8 cellular contexts compared by ENCODE assay signal in genomic region chr19:29554149-29554548, GRCh38. TPM values are rescaled to one million over a fixed set of nuclear protein-coding genes. Genes with fewer than 3 reads are reported as not detected.
"Had no signal": no experiment of that assay in that cellular context is flagged by ENCODE, and none has a peak within 500 bp of the region (broad histone marks: within the 10 kb centered on the region; RNA-seq: fewer than 3 reads in every experiment).

No MANE protein-coding gene starts in this region.

- ATAC-seq: GM12878 had no signal

- FAIRE-seq: G401.6, GM12878, GM12891, GM12892, GM18507, GM19239 had no signal

- H3K4me3 ChIP-seq: GM12878 had no signal

- DNase-seq: GDM1, GF-D8 had no signal

RNA-seq across cellular contexts. Expression of gene VSTM2B, which starts 28.4 kb away (rescaled TPM):
- total RNA-seq: GM12878 had no signal
- polyA plus RNA-seq: GM12878 had no signal
